40 cellular contexts compared by ENCODE assay signal in genomic region chr20:52533401-52533800, GRCh38.
"Had no signal": no experiment of that assay in that cellular context is flagged by ENCODE, and none has a peak within 500 bp of the region (broad histone marks: within the 10 kb centered on the region; RNA-seq: fewer than 3 reads in every experiment).

No MANE protein-coding gene starts in this region.

- H3K4me3 ChIP-seq: adrenal gland, ascending aorta, body of pancreas, breast epithelium, cardiac muscle cell had no signal

- H3K9me3 Mint-ChIP-seq: activated naive CD4-positive, alpha-beta T cell treated with anti-CD3 and anti-CD28 coated beads for 36 hours; activated naive CD4-positive, alpha-beta T cell treated with anti-CD3 and anti-CD28 coated beads, Interleukin-2, amount 10 ng/mL, durations not matched to agents 7 days and 5 days; activated naive CD4-positive, alpha-beta T cell treated with anti-CD3 and anti-CD28 coated beads, Interleukin-2, amount 50 U/mL, for 24 hours; activated naive CD8-positive, alpha-beta T cell treated with anti-CD3 and anti-CD28 coated beads for 36 hours; activated naive CD8-positive, alpha-beta T cell treated with anti-CD3 and anti-CD28 coated beads, Interleukin-2, amount 50 U/mL, for 24 hours; activated T-cell treated with anti-CD3 and anti-CD28 coated beads, Interleukin-2, amount 50 U/mL, for 72 hours; activated T-helper 17 cell treated with anti-CD3 and anti-CD28 coated beads, Interleukin-2, amount 50 U/mL, for 72 hours; central memory CD8-positive, alpha-beta T cell had no signal

- FAIRE-seq: astrocyte, bronchial epithelial cell had no signal

- H3K36me3 ChIP-seq: adrenal gland, ascending aorta, brain microvascular endothelial cell, breast epithelium, cardiac muscle cell had no signal

- H3K36me3 Mint-ChIP-seq: activated naive CD4-positive, alpha-beta T cell treated with anti-CD3 and anti-CD28 coated beads, Interleukin-2, amount 10 ng/mL, durations not matched to agents 7 days and 5 days; activated naive CD4-positive, alpha-beta T cell treated with anti-CD3 and anti-CD28 coated beads, Interleukin-2, amount 50 U/mL, for 24 hours; activated naive CD4-positive, alpha-beta T cell treated with anti-CD3 and anti-CD28 coated beads, Interleukin-2, amount 50 U/mL, for 72 hours; activated naive CD8-positive, alpha-beta T cell treated with anti-CD3 and anti-CD28 coated beads for 36 hours; activated naive CD8-positive, alpha-beta T cell treated with anti-CD3 and anti-CD28 coated beads, Interleukin-2, amount 10 ng/mL, durations not matched to agents 7 days and 5 days; brain had no signal

- H3K4me1 ChIP-seq: adrenal gland, ascending aorta, body of pancreas, breast epithelium had no signal

- H3K27me3 ChIP-seq: ascending aorta, brain microvascular endothelial cell, breast epithelium, cardiac muscle cell had no signal

- H3K9me3 ChIP-seq: adrenal gland, ascending aorta, body of pancreas, breast epithelium had no signal

- H3K27ac Mint-ChIP-seq: activated naive CD4-positive, alpha-beta T cell treated with anti-CD3 and anti-CD28 coated beads for 36 hours; activated naive CD4-positive, alpha-beta T cell treated with anti-CD3 and anti-CD28 coated beads, Interleukin-2, amount 10 ng/mL, durations not matched to agents 7 days and 5 days; activated naive CD4-positive, alpha-beta T cell treated with anti-CD3 and anti-CD28 coated beads, Interleukin-2, amount 50 U/mL, for 24 hours; activated naive CD4-positive, alpha-beta T cell treated with anti-CD3 and anti-CD28 coated beads, Interleukin-2, amount 50 U/mL, for 72 hours; activated naive CD8-positive, alpha-beta T cell; activated naive CD8-positive, alpha-beta T cell treated with anti-CD3 and anti-CD28 coated beads for 36 hours; activated naive CD8-positive, alpha-beta T cell treated with anti-CD3 and anti-CD28 coated beads, Interleukin-2, amount 10 ng/mL, durations not matched to agents 7 days and 5 days; activated naive CD8-positive, alpha-beta T cell treated with anti-CD3 and anti-CD28 coated beads, Interleukin-2, amount 50 U/mL, for 24 hours; activated T-cell treated with anti-CD3 and anti-CD28 coated beads, Interleukin-2, amount 50 U/mL, for 24 hours; activated T-cell treated with anti-CD3 and anti-CD28 coated beads, Interleukin-2, amount 50 U/mL, for 72 hours; activated T-helper 1 cell treated with anti-CD3 and anti-CD28 coated beads, Interleukin-12 subunit alpha, Interleukin-12 subunit beta, Interleukin-2, Interleukin-4 antibody, amounts not matched to agents 30 ng/mL and 10 ng/mL and 1 ng/mL, durations not matched to agents 14 hours and 24 hours and 36 hours; activated T-helper 17 cell treated with anti-CD3 and anti-CD28 coated beads, Interleukin-2, amount 50 U/mL, for 72 hours; activated T-helper 2 cell treated with anti-CD3 and anti-CD28 coated beads, Interferon-gamma antibody, Interleukin-2, Interleukin-4, amounts not matched to agents 10 μg/mL and 5 μg/mL and 100 μg/mL, durations not matched to agents 14 hours and 24 hours and 36 hours; brain had no signal

- H3K27me3 Mint-ChIP-seq: activated naive CD4-positive, alpha-beta T cell treated with anti-CD3 and anti-CD28 coated beads, Interleukin-2, amount 10 ng/mL, durations not matched to agents 7 days and 5 days; activated naive CD4-positive, alpha-beta T cell treated with anti-CD3 and anti-CD28 coated beads, Interleukin-2, amount 50 U/mL, for 24 hours; brain; central memory CD8-positive, alpha-beta T cell had no signal

- H3K4me1 Mint-ChIP-seq: activated naive CD4-positive, alpha-beta T cell treated with anti-CD3 and anti-CD28 coated beads, Interleukin-2, amount 10 ng/mL, durations not matched to agents 7 days and 5 days; activated naive CD4-positive, alpha-beta T cell treated with anti-CD3 and anti-CD28 coated beads, Interleukin-2, amount 50 U/mL, for 24 hours; activated naive CD8-positive, alpha-beta T cell treated with anti-CD3 and anti-CD28 coated beads for 36 hours; activated naive CD8-positive, alpha-beta T cell treated with anti-CD3 and anti-CD28 coated beads, Interleukin-2, amount 10 ng/mL, durations not matched to agents 7 days and 5 days; activated naive CD8-positive, alpha-beta T cell treated with anti-CD3 and anti-CD28 coated beads, Interleukin-2, amount 50 U/mL, for 24 hours; activated T-helper 17 cell treated with anti-CD3 and anti-CD28 coated beads, Interleukin-2, amount 50 U/mL, for 72 hours; brain had no signal

- H3K27ac ChIP-seq: adrenal gland, ascending aorta, body of pancreas, brain microvascular endothelial cell, breast epithelium, cardiac muscle cell had no signal

- H3K4me3 Mint-ChIP-seq: activated naive CD4-positive, alpha-beta T cell treated with anti-CD3 and anti-CD28 coated beads for 36 hours; activated naive CD4-positive, alpha-beta T cell treated with anti-CD3 and anti-CD28 coated beads, Interleukin-2, amount 10 ng/mL, durations not matched to agents 7 days and 5 days; activated naive CD4-positive, alpha-beta T cell treated with anti-CD3 and anti-CD28 coated beads, Interleukin-2, amount 50 U/mL, for 24 hours; activated naive CD8-positive, alpha-beta T cell; activated naive CD8-positive, alpha-beta T cell treated with anti-CD3 and anti-CD28 coated beads for 36 hours; activated naive CD8-positive, alpha-beta T cell treated with anti-CD3 and anti-CD28 coated beads, Interleukin-2, amount 10 ng/mL, durations not matched to agents 7 days and 5 days; activated naive CD8-positive, alpha-beta T cell treated with anti-CD3 and anti-CD28 coated beads, Interleukin-2, amount 50 U/mL, for 24 hours; activated T-cell treated with anti-CD3 and anti-CD28 coated beads, Interleukin-2, amount 50 U/mL, for 24 hours; activated T-cell treated with anti-CD3 and anti-CD28 coated beads, Interleukin-2, amount 50 U/mL, for 4 hours; activated T-cell treated with anti-CD3 and anti-CD28 coated beads, Interleukin-2, amount 50 U/mL, for 72 hours; activated T-helper 1 cell treated with anti-CD3 and anti-CD28 coated beads, Interleukin-12 subunit alpha, Interleukin-12 subunit beta, Interleukin-2, Interleukin-4 antibody, amounts not matched to agents 30 ng/mL and 10 ng/mL and 1 ng/mL, durations not matched to agents 14 hours and 24 hours and 36 hours; activated T-helper 17 cell treated with anti-CD3 and anti-CD28 coated beads, Interleukin-2, amount 50 U/mL, for 72 hours; brain; central memory CD8-positive, alpha-beta T cell had no signal

- ATAC-seq: activated naive CD4-positive, alpha-beta T cell treated with anti-CD3 and anti-CD28 coated beads, Interleukin-2, amount 50 U/mL, for 72 hours; activated naive CD8-positive, alpha-beta T cell treated with anti-CD3 and anti-CD28 coated beads, Interleukin-2, amount 50 U/mL, for 24 hours; activated T-cell treated with anti-CD3 and anti-CD28 coated beads, Interleukin-2, amount 50 U/mL, for 4 hours; body of pancreas had no signal

- DNase-seq: activated effector memory CD4-positive, alpha-beta T cell treated with anti-CD3 and anti-CD28 coated beads, Interleukin-2, amount 50 U/mL, for 16 hours; activated effector memory CD4-positive, alpha-beta T cell treated with Interleukin-2 at 50 U/mL for 16 hours; activated gamma-delta T cell; activated gamma-delta T cell treated with Interleukin-2 at 50 U/mL for 16 hours; activated naive CD4-positive, alpha-beta T cell; activated naive CD4-positive, alpha-beta T cell treated with anti-CD3 and anti-CD28 coated beads for 36 hours; activated naive CD4-positive, alpha-beta T cell treated with anti-CD3 and anti-CD28 coated beads, Interleukin-2, amount 10 ng/mL, durations not matched to agents 7 days and 5 days; activated naive CD4-positive, alpha-beta T cell treated with anti-CD3 and anti-CD28 coated beads, Interleukin-2, amount 50 U/mL, for 16 hours; activated naive CD4-positive, alpha-beta T cell treated with Interleukin-2 at 50 U/mL for 16 hours; activated naive CD8-positive, alpha-beta T cell treated with anti-CD3 and anti-CD28 coated beads for 36 hours; activated naive CD8-positive, alpha-beta T cell treated with anti-CD3 and anti-CD28 coated beads, Interleukin-2, amount 10 ng/mL, durations not matched to agents 7 days and 5 days; activated naive CD8-positive, alpha-beta T cell treated with anti-CD3 and anti-CD28 coated beads, Interleukin-2, amount 50 U/mL, for 24 hours; activated T-cell treated with anti-CD3 and anti-CD28 coated beads, Interleukin-2, amount 50 U/mL, for 1 hour; activated T-cell treated with anti-CD3 and anti-CD28 coated beads, Interleukin-2, amount 50 U/mL, for 24 hours; activated T-cell treated with anti-CD3 and anti-CD28 coated beads, Interleukin-2, amount 50 U/mL, for 4 hours; activated T-cell treated with anti-CD3 and anti-CD28 coated beads, Interleukin-2, amount 50 U/mL, for 48 hours; activated T-cell treated with anti-CD3 and anti-CD28 coated beads, Interleukin-2, amount 50 U/mL, for 72 hours; adrenal gland; amniotic stem cell; amygdala; anterior cingulate cortex; aorta; body of pancreas; brain microvascular endothelial cell; caudate nucleus; central memory CD4-positive, alpha-beta T cell; cerebellar nuclear complex had no signal
